Comparison of ENCODE assay signal across 7 cellular contexts in genomic region chr1:26034504-26035202, GRCh38. TPM values are rescaled to one million over a fixed set of nuclear protein-coding genes. Genes with fewer than 3 reads are reported as not detected.
DNase-seq lines count a peak whose midpoint lies in the region; ATAC-seq and TF ChIP-seq lines count a peak whose summit lies in the region.

No MANE protein-coding gene starts in this region.

- H3K9me3 ChIP-seq in WERI-Rb-1 (ENCODE audit: severe bottlenecking) (no peaks in the 10 kb centered on the region), right cardiac atrium (ENCODE audit: control insufficient read depth, low read length) (no peaks in the 10 kb centered on the region)

- peak overlapping the region; percentile 93 for H3K4me3 Mint-ChIP-seq in HFFc6

- no peaks in the 10 kb centered on the region for H3K36me3 ChIP-seq in WERI-Rb-1

- H3K27ac ChIP-seq in WERI-Rb-1 = peak overlapping the region; percentile 72
- peak overlapping the region; percentile 57 for H3K27ac ChIP-seq in right cardiac atrium (ENCODE audit: low read length)

- peaks cover 8% of the 10 kb centered on the region; the same call in 1 of the 2 replicates for H3K36me3 Mint-ChIP-seq in HFFc6 (ENCODE audit: low read depth)

- peak overlapping the region; percentile 93 for H3K4me3 ChIP-seq in WERI-Rb-1 (ENCODE audit: low read depth, low read length)
- peak overlapping the region; percentile 61 for H3K4me3 ChIP-seq in right cardiac atrium (ENCODE audit: low read length)

- intact Hi-C loops in right cardiac atrium (cut with DNase I) = loop anchor here (5.0 to 10.0 kb wide), 5 partner anchors 68 to 1330 kb away; partner anchors contain the start of gene FAM110D (in 1 of the 4)

- H3K4me1 Mint-ChIP-seq in HFFc6 (ENCODE audit: low read depth) = peaks cover 48% of the 10 kb centered on the region

- peak overlapping the region; percentile 64; the same call in 1 of the 2 replicates for H3K27ac Mint-ChIP-seq in HFFc6

- no peaks in the 10 kb centered on the region for H3K4me1 ChIP-seq in right cardiac atrium (ENCODE audit: control insufficient read depth, insufficient read depth, low read length)

- H3K27me3 Mint-ChIP-seq in HFFc6 (ENCODE audit: insufficient read depth) = peaks cover 20% of the 10 kb centered on the region

- ATAC-seq in right cardiac atrium = no peak
- ATAC-seq in stimulated activated naive CD8-positive, alpha-beta T cell treated with anti-CD3 and anti-CD28 coated beads, Interleukin-15, Interleukin-2, amounts not matched to agents 100 U/mL and 50 U/mL, for 24 hours = no peak

- H3K9me3 Mint-ChIP-seq in HFFc6 = no peaks in the 10 kb centered on the region

- no peaks in the 10 kb centered on the region for H3K27me3 ChIP-seq in WERI-Rb-1 (ENCODE audit: insufficient read depth, low read depth, severe bottlenecking)
- H3K27me3 ChIP-seq in right cardiac atrium (ENCODE audit: control insufficient read depth, insufficient read depth) = no peaks in the 10 kb centered on the region

- 13% methylated on average over 15 of the region's 15 CpGs for WGBS in right cardiac atrium

- DNase-seq in HFFc6 = no peak
- DNase-seq in WERI-Rb-1 = peak; percentile 35
- DNase-seq in right cardiac atrium = no peak
- DNase-seq in stimulated activated naive CD8-positive, alpha-beta T cell treated with anti-CD3 and anti-CD28 coated beads, Interleukin-15, Interleukin-2, amounts not matched to agents 100 U/mL and 50 U/mL, for 24 hours = peak; percentile 18
- DNase-seq in Ammon's horn (ENCODE audit: low spot score) = no peak
- no peak for DNase-seq in germinal center (ENCODE audit: low spot score)
- DNase-seq in NCI-H226 = no peak

- TF ChIP-seq CTCF in HFFc6 (IDR thresholded peaks at IDR 0.05) (no peak), WERI-Rb-1 (IDR thresholded peaks at IDR 0.05; ENCODE audit: low read depth, low read length) (no peak)

RNA-seq across cellular contexts. Expression of gene SLC30A2, which starts 11.3 kb away (rescaled TPM):
- not detected for total RNA-seq in HFFc6 (2021; fragmentation: NEBNext Ultra II Directional; extraction: Animal tissue kit (Norgen Biotek cat#: 25700))
- under 1 TPM; 0.24 to 0.48 (median 0.41) TPM for total RNA-seq in right cardiac atrium
- 0.36 TPM for polyA plus RNA-seq in right cardiac atrium

RNA-seq across cellular contexts. Expression of gene EXTL1, which starts 13.1 kb away (rescaled TPM):
- 10 to 100 TPM in 3 of 6 experiments, 1 to 10 TPM in 3; 8.1 to 22.9 (median 9.4) TPM for total RNA-seq in HFFc6 (2021; fragmentation: NEBNext Ultra II Directional; extraction: Animal tissue kit (Norgen Biotek cat#: 25700))
- total RNA-seq in right cardiac atrium = 1 to 10 TPM in 3 of 4 donors, under 1 TPM in 1; 0.78 to 4.3 (median 2.7) TPM
- 2.2 TPM for polyA plus RNA-seq in right cardiac atrium

RNA-seq across cellular contexts. Expression of gene TRIM63, which starts 32.8 kb away (rescaled TPM):
- total RNA-seq in HFFc6 (2021; fragmentation: NEBNext Ultra II Directional; extraction: Animal tissue kit (Norgen Biotek cat#: 25700)) = not detected
- total RNA-seq in right cardiac atrium = 100 to 1,000 TPM; 121 to 194 (median 155) TPM
- 184 TPM for polyA plus RNA-seq in right cardiac atrium

RNA-seq across cellular contexts. Expression of gene PAFAH2, which starts 36.8 kb away (rescaled TPM):
- total RNA-seq in HFFc6 (2021; fragmentation: NEBNext Ultra II Directional; extraction: Animal tissue kit (Norgen Biotek cat#: 25700)) = 10 to 100 TPM in 3 of 6 experiments, 1 to 10 TPM in 3; 9.4 to 14.0 (median 10.0) TPM
- total RNA-seq in right cardiac atrium = 1 to 10 TPM; 3.9 to 5.6 (median 4.2) TPM
- polyA plus RNA-seq in right cardiac atrium = 2.0 TPM

Comparison
In these comparisons a context has a peak if more than half of its experiments do, and no peak if none do; other contexts are left out.
1. DNase-seq: peak in WERI-Rb-1 (single experiment) and stimulated activated naive CD8-positive, alpha-beta T cell treated with anti-CD3 and anti-CD28 coated beads, Interleukin-15, Interleukin-2, amounts not matched to agents 100 U/mL and 50 U/mL, for 24 hours (single experiment); none in HFFc6 (single experiment), right cardiac atrium (0 of 3), Ammon's horn (single experiment), germinal center (single experiment) and NCI-H226 (single experiment).
2. RNA of gene TRIM63, which starts 32.8 kb away (total RNA-seq): 121 to 194 TPM in right cardiac atrium; not detected in HFFc6; every median in the first group is over 100 times any median in the second.